ENCODE assay signal across 1 cellular context in genomic region chr15:84398763-84399701, GRCh38.
TF ChIP-seq lines count a peak whose summit lies in the region.

No MANE protein-coding gene starts in this region.

TF ChIP-seq in HepG2, 621 proteins besides CTCF, POLR2A, EP300 and RAD21:
- TF ChIP-seq ZNF646 (CRISPR knock-in tag; IDR thresholded peaks at IDR 0.05), result no peak
- TF ChIP-seq ZFYVE20 (CRISPR knock-in tag; IDR thresholded peaks at IDR 0.05; ENCODE audit: borderline replicate concordance, low read depth), result no peak
- no peak for TF ChIP-seq IKZF1 (IDR thresholded peaks at IDR 0.05)
- no peak for TF ChIP-seq NCOA5 (CRISPR knock-in tag; IDR thresholded peaks at IDR 0.05)
- TF ChIP-seq BORCS8-MEF2B (CRISPR knock-in tag; IDR thresholded peaks at IDR 0.05), result no peak
- TF ChIP-seq POLR2AphosphoS2 (IDR thresholded peaks at IDR 0.05; ENCODE audit: low read depth, low read length), result no peak
- TF ChIP-seq XRCC5 (optimal IDR thresholded peaks at IDR 0.05; ENCODE audit: low read length), result no peak
- no peak for TF ChIP-seq FOXK2 (IDR thresholded peaks at IDR 0.05)
- no peak for TF ChIP-seq ZNF598 (CRISPR knock-in tag; IDR thresholded peaks at IDR 0.05; ENCODE audit: borderline replicate concordance)
- no peak for TF ChIP-seq HNF1B (CRISPR knock-in tag; IDR thresholded peaks at IDR 0.05)
- TF ChIP-seq ZBTB34 (CRISPR knock-in tag; IDR thresholded peaks at IDR 0.05), result no peak
- TF ChIP-seq SP5 (CRISPR knock-in tag; IDR thresholded peaks at IDR 0.05; ENCODE audit: borderline replicate concordance, low read depth), result no peak
- no peak for TF ChIP-seq ZNF615 (CRISPR knock-in tag; IDR thresholded peaks at IDR 0.05; ENCODE audit: borderline replicate concordance)
- TF ChIP-seq ZNF784 (CRISPR knock-in tag; IDR thresholded peaks at IDR 0.05; ENCODE audit: borderline replicate concordance), result no peak
- TF ChIP-seq PTBP1 (IDR thresholded peaks at IDR 0.05; ENCODE audit: low read depth, low read length, poor library complexity, severe bottlenecking), result no peak
- TF ChIP-seq MLLT10 (CRISPR knock-in tag; IDR thresholded peaks at IDR 0.05), result no peak
- no peak for TF ChIP-seq FOXA1 (IDR thresholded peaks at IDR 0.05)
- TF ChIP-seq FOXA1 (CRISPR knock-in tag; IDR thresholded peaks at IDR 0.05), result no peak
- no peak for TF ChIP-seq ZSCAN21 (CRISPR knock-in tag; IDR thresholded peaks at IDR 0.05; ENCODE audit: borderline replicate concordance)
- no peak for TF ChIP-seq MED1 (CRISPR knock-in tag; IDR thresholded peaks at IDR 0.05)
- no peak for TF ChIP-seq ZNF737 (CRISPR knock-in tag; IDR thresholded peaks at IDR 0.05; ENCODE audit: borderline replicate concordance)
